1 cellular context compared by ENCODE assay signal in the genomic region with DNA sequence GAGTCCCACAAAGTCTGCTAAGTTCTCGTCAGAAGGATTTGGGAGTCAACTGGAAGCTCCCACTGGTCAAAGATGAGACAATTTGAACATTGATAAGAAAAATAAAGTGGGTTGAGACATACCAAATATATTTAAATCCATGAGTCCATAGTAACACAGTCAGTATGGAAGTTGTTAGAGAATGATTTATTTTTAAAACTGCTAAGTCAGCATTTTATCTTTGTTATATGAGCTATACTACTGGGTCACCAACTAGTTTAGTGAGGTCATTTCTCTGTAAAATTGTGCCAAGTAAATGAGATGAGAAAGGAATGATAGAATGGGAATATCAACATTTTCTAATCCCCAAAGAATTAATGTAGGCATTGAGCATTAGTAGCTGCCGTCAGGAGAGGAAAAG.
TF ChIP-seq lines count a peak whose summit lies in the region.

No MANE protein-coding gene starts in this region.

TF ChIP-seq in GM23338, 12 proteins besides CTCF, POLR2A, EP300 and RAD21 (continued from another document):
- TF ChIP-seq, protein P1, sequence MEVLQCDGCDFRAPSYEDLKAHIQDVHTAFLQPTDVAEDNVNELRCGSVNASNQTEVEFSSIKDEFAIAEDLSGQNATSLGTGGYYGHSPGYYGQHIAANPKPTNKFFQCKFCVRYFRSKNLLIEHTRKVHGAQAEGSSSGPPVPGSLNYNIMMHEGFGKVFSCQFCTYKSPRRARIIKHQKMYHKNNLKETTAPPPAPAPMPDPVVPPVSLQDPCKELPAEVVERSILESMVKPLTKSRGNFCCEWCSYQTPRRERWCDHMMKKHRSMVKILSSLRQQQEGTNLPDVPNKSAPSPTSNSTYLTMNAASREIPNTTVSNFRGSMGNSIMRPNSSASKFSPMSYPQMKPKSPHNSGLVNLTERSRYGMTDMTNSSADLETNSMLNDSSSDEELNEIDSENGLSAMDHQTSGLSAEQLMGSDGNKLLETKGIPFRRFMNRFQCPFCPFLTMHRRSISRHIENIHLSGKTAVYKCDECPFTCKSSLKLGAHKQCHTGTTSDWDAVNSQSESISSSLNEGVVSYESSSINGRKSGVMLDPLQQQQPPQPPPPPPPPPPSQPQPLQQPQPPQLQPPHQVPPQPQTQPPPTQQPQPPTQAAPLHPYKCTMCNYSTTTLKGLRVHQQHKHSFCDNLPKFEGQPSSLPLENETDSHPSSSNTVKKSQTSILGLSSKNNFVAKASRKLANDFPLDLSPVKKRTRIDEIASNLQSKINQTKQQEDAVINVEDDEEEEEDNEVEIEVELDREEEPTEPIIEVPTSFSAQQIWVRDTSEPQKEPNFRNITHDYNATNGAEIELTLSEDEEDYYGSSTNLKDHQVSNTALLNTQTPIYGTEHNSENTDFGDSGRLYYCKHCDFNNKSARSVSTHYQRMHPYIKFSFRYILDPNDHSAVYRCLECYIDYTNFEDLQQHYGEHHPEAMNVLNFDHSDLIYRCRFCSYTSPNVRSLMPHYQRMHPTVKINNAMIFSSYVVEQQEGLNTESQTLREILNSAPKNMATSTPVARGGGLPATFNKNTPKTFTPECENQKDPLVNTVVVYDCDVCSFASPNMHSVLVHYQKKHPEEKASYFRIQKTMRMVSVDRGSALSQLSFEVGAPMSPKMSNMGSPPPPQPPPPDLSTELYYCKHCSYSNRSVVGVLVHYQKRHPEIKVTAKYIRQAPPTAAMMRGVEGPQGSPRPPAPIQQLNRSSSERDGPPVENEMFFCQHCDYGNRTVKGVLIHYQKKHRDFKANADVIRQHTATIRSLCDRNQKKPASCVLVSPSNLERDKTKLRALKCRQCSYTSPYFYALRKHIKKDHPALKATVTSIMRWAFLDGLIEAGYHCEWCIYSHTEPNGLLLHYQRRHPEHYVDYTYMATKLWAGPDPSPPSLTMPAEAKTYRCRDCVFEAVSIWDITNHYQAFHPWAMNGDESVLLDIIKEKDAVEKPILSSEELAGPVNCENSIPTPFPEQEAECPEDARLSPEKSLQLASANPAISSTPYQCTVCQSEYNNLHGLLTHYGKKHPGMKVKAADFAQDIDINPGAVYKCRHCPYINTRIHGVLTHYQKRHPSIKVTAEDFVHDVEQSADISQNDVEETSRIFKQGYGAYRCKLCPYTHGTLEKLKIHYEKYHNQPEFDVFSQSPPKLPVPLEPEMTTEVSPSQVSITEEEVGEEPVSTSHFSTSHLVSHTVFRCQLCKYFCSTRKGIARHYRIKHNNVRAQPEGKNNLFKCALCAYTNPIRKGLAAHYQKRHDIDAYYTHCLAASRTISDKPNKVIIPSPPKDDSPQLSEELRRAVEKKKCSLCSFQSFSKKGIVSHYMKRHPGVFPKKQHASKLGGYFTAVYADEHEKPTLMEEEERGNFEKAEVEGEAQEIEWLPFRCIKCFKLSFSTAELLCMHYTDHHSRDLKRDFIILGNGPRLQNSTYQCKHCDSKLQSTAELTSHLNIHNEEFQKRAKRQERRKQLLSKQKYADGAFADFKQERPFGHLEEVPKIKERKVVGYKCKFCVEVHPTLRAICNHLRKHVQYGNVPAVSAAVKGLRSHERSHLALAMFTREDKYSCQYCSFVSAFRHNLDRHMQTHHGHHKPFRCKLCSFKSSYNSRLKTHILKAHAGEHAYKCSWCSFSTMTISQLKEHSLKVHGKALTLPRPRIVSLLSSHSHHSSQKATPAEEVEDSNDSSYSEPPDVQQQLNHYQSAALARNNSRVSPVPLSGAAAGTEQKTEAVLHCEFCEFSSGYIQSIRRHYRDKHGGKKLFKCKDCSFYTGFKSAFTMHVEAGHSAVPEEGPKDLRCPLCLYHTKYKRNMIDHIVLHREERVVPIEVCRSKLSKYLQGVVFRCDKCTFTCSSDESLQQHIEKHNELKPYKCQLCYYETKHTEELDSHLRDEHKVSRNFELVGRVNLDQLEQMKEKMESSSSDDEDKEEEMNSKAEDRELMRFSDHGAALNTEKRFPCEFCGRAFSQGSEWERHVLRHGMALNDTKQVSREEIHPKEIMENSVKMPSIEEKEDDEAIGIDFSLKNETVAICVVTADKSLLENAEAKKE (CRISPR knock-in tag; IDR thresholded peaks at IDR 0.05) = no peak
- TF ChIP-seq, protein P2, sequence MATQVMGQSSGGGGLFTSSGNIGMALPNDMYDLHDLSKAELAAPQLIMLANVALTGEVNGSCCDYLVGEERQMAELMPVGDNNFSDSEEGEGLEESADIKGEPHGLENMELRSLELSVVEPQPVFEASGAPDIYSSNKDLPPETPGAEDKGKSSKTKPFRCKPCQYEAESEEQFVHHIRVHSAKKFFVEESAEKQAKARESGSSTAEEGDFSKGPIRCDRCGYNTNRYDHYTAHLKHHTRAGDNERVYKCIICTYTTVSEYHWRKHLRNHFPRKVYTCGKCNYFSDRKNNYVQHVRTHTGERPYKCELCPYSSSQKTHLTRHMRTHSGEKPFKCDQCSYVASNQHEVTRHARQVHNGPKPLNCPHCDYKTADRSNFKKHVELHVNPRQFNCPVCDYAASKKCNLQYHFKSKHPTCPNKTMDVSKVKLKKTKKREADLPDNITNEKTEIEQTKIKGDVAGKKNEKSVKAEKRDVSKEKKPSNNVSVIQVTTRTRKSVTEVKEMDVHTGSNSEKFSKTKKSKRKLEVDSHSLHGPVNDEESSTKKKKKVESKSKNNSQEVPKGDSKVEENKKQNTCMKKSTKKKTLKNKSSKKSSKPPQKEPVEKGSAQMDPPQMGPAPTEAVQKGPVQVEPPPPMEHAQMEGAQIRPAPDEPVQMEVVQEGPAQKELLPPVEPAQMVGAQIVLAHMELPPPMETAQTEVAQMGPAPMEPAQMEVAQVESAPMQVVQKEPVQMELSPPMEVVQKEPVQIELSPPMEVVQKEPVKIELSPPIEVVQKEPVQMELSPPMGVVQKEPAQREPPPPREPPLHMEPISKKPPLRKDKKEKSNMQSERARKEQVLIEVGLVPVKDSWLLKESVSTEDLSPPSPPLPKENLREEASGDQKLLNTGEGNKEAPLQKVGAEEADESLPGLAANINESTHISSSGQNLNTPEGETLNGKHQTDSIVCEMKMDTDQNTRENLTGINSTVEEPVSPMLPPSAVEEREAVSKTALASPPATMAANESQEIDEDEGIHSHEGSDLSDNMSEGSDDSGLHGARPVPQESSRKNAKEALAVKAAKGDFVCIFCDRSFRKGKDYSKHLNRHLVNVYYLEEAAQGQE (IDR thresholded peaks at IDR 0.05; ENCODE audit: unreplicated experiment) = no peak
- TF ChIP-seq NANOG (IDR thresholded peaks at IDR 0.05; ENCODE audit: borderline replicate concordance) (no peak), ZNF114 (CRISPR knock-in tag; IDR thresholded peaks at IDR 0.05) (no peak), STAT1 (IDR thresholded peaks at IDR 0.05; ENCODE audit: unreplicated experiment) (no peak)
